ENCODE assay signal across 24 cellular contexts in genomic region chr18:41389936-41390667, GRCh38.
DNase-seq lines count a peak whose midpoint lies in the region; ATAC-seq, FAIRE-seq and TF ChIP-seq lines count a peak whose summit lies in the region.
"Had no signal": no experiment of that assay in that cellular context is flagged by ENCODE, and none has a peak within 500 bp of the region (broad histone marks: within the 10 kb centered on the region; RNA-seq: fewer than 3 reads in every experiment).

No MANE protein-coding gene starts in this region.

- H3K27ac ChIP-seq in smooth muscle cell (ENCODE audit: low read depth) = no peak overlapping the region
- H3K27ac ChIP-seq: body of pancreas, coronary artery, spleen, thoracic aorta had no signal

- H3K4me1 ChIP-seq in smooth muscle cell (ENCODE audit: low read depth) = peaks cover 4% of the 10 kb centered on the region
- H3K4me1 ChIP-seq: Caco-2, spleen had no signal

- no peaks in the 10 kb centered on the region for H3K9me3 ChIP-seq in smooth muscle cell (replicated peaks; ENCODE audit: low read depth)
- H3K9me3 ChIP-seq: body of pancreas, Caco-2, spleen, thoracic aorta had no signal

- H2AFZ ChIP-seq in smooth muscle cell (ENCODE audit: low read depth) = no peak overlapping the region

- H4K20me1 ChIP-seq in smooth muscle cell (ENCODE audit: low read depth) = no peaks in the 10 kb centered on the region

- DNase-seq in OCI-M1 (lab: John Stamatoyannopoulos, UW) = peak; percentile 10
- peak; percentile 57 for DNase-seq in left kidney (ENCODE audit: low read depth, low spot score)
- no peak for DNase-seq in smooth muscle cell (lab: John Stamatoyannopoulos, UW; ENCODE audit: unreplicated experiment)
- no peak for DNase-seq in GM12892 (ENCODE audit: insufficient read length)
- no peak for DNase-seq in NCI-H1417 (lab: John Stamatoyannopoulos, UW)
- DNase-seq: activated CD8-positive, alpha-beta memory T cell treated with anti-CD3 and anti-CD28 coated beads for 24 hours; activated naive CD8-positive, alpha-beta T cell treated with anti-CD3 and anti-CD28 coated beads, Interleukin-2, amount 10 ng/mL, durations not matched to agents 7 days and 5 days; AML-193; body of pancreas; Caco-2; HCEC 1CT; kidney glomerular epithelial cell; MM.1S; natural killer cell; NCI-H187 treated with DMSO at 0.1 percent for 48 hours; spleen; T-helper 17 cell had no signal

- H3F3A ChIP-seq in smooth muscle cell (ENCODE audit: low read depth) = no peaks in the 10 kb centered on the region

- no peak overlapping the region for H3K9ac ChIP-seq in smooth muscle cell (ENCODE audit: low read depth)

- H3K36me3 ChIP-seq in smooth muscle cell (ENCODE audit: low read depth) = no peaks in the 10 kb centered on the region
- H3K36me3 ChIP-seq: spleen, thoracic aorta had no signal

- 66% methylated on average over 14 of the region's 14 CpGs for WGBS in smooth muscle cell (ENCODE audit: low lambda C conversion rate)

- H3K27me3 ChIP-seq in smooth muscle cell (ENCODE audit: low read depth) = no peaks in the 10 kb centered on the region
- H3K27me3 ChIP-seq: body of pancreas, spleen had no signal

- H3K4me3 ChIP-seq in smooth muscle cell = no peak overlapping the region
- H3K4me3 ChIP-seq: body of pancreas, coronary artery, spleen, thoracic aorta had no signal

- H3K79me2 ChIP-seq in smooth muscle cell (ENCODE audit: low read depth) = no peaks in the 10 kb centered on the region

- no peak for TF ChIP-seq CTCF in smooth muscle cell (IDR thresholded peaks at IDR 0.05; ENCODE audit: borderline replicate concordance, insufficient read depth, poor library complexity, severe bottlenecking)

- H3K4me2 ChIP-seq in smooth muscle cell = no peak overlapping the region

- TF ChIP-seq POLR2A in GM12892 (IDR thresholded peaks at IDR 0.05; ENCODE audit: low read depth, low read length) = no peak

- no peak for FAIRE-seq in GM12892 (lab: Jason Lieb, UNC)
- FAIRE-seq: HepG2 had no signal

- ATAC-seq in GM18868 (IDR thresholded peaks at IDR 0.05; ENCODE audit: unreplicated experiment) (peak; percentile 74), HG02852 (IDR thresholded peaks at IDR 0.05; ENCODE audit: unreplicated experiment) (peak; percentile 60), GM18873 (IDR thresholded peaks at IDR 0.05; ENCODE audit: low FRiP score, unreplicated experiment) (no peak)
- ATAC-seq: body of pancreas, HepG2, natural killer cell, Right ventricle myocardium inferior, T-helper 17 cell had no signal

Comparison
In these comparisons a context has a peak if more than half of its experiments do, and no peak if none do; other contexts are left out.
1. DNase-seq: peak in OCI-M1 (single experiment) and left kidney (single experiment); none in smooth muscle cell (single experiment), GM12892 (single experiment) and NCI-H1417 (0 of 3).